1 cellular context compared by ENCODE assay signal in the genomic region with DNA sequence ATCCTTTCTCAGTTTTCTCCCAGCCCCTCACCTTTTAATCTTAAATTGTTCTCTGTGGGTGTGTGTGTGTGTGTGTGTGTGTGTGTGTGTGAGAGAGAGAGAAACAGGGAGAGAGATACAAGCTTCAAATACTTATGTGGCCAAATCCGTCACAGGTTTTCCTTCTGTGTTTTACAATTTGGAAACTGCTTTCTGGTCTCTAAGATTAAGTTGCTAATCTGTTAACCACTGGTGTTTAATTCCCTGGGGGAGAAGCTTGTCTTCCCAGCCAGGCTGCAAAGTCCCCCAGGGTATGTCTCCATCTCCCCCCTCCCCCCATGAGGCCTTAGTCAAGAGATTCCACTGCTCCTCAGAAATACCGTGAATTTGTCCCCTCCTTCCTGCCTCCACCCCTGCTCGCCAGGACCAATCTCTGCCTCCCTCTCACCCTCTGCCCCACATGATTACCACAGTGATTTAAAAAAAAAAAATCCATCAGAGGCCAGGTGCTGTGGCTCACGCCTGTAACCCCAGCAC.
TF ChIP-seq lines count a peak whose summit lies in the region.

No MANE protein-coding gene starts in this region.

TF ChIP-seq in H1, 55 proteins besides CTCF, POLR2A, EP300 and RAD21:
- TF ChIP-seq RBBP5 (IDR thresholded peaks at IDR 0.05; ENCODE audit: borderline replicate concordance, low read depth, low read length) (peak; percentile 62; the same call in 1 of the 2 replicates), SIX5 (IDR thresholded peaks at IDR 0.05; ENCODE audit: low read depth, low read length) (no peak), SP1 (IDR thresholded peaks at IDR 0.05; ENCODE audit: low read depth, low read length) (0 out of 2 replicates have a peak, but pooled peaks have one; percentile 14), CREB1 (IDR thresholded peaks at IDR 0.05) (no peak), TEAD4 (IDR thresholded peaks at IDR 0.05; ENCODE audit: low read depth, low read length) (peak; percentile 47; the same call in 1 of the 2 replicates), ASH2L (IDR thresholded peaks at IDR 0.05; ENCODE audit: low read length) (peak; percentile 92), EGR1 (IDR thresholded peaks at IDR 0.05; ENCODE audit: borderline replicate concordance, low read depth, low read length) (no peak)
- TF ChIP-seq, protein P1, sequence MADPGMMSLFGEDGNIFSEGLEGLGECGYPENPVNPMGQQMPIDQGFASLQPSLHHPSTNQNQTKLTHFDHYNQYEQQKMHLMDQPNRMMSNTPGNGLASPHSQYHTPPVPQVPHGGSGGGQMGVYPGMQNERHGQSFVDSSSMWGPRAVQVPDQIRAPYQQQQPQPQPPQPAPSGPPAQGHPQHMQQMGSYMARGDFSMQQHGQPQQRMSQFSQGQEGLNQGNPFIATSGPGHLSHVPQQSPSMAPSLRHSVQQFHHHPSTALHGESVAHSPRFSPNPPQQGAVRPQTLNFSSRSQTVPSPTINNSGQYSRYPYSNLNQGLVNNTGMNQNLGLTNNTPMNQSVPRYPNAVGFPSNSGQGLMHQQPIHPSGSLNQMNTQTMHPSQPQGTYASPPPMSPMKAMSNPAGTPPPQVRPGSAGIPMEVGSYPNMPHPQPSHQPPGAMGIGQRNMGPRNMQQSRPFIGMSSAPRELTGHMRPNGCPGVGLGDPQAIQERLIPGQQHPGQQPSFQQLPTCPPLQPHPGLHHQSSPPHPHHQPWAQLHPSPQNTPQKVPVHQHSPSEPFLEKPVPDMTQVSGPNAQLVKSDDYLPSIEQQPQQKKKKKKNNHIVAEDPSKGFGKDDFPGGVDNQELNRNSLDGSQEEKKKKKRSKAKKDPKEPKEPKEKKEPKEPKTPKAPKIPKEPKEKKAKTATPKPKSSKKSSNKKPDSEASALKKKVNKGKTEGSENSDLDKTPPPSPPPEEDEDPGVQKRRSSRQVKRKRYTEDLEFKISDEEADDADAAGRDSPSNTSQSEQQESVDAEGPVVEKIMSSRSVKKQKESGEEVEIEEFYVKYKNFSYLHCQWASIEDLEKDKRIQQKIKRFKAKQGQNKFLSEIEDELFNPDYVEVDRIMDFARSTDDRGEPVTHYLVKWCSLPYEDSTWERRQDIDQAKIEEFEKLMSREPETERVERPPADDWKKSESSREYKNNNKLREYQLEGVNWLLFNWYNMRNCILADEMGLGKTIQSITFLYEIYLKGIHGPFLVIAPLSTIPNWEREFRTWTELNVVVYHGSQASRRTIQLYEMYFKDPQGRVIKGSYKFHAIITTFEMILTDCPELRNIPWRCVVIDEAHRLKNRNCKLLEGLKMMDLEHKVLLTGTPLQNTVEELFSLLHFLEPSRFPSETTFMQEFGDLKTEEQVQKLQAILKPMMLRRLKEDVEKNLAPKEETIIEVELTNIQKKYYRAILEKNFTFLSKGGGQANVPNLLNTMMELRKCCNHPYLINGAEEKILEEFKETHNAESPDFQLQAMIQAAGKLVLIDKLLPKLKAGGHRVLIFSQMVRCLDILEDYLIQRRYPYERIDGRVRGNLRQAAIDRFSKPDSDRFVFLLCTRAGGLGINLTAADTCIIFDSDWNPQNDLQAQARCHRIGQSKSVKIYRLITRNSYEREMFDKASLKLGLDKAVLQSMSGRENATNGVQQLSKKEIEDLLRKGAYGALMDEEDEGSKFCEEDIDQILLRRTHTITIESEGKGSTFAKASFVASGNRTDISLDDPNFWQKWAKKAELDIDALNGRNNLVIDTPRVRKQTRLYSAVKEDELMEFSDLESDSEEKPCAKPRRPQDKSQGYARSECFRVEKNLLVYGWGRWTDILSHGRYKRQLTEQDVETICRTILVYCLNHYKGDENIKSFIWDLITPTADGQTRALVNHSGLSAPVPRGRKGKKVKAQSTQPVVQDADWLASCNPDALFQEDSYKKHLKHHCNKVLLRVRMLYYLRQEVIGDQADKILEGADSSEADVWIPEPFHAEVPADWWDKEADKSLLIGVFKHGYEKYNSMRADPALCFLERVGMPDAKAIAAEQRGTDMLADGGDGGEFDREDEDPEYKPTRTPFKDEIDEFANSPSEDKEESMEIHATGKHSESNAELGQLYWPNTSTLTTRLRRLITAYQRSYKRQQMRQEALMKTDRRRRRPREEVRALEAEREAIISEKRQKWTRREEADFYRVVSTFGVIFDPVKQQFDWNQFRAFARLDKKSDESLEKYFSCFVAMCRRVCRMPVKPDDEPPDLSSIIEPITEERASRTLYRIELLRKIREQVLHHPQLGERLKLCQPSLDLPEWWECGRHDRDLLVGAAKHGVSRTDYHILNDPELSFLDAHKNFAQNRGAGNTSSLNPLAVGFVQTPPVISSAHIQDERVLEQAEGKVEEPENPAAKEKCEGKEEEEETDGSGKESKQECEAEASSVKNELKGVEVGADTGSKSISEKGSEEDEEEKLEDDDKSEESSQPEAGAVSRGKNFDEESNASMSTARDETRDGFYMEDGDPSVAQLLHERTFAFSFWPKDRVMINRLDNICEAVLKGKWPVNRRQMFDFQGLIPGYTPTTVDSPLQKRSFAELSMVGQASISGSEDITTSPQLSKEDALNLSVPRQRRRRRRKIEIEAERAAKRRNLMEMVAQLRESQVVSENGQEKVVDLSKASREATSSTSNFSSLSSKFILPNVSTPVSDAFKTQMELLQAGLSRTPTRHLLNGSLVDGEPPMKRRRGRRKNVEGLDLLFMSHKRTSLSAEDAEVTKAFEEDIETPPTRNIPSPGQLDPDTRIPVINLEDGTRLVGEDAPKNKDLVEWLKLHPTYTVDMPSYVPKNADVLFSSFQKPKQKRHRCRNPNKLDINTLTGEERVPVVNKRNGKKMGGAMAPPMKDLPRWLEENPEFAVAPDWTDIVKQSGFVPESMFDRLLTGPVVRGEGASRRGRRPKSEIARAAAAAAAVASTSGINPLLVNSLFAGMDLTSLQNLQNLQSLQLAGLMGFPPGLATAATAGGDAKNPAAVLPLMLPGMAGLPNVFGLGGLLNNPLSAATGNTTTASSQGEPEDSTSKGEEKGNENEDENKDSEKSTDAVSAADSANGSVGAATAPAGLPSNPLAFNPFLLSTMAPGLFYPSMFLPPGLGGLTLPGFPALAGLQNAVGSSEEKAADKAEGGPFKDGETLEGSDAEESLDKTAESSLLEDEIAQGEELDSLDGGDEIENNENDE (IDR thresholded peaks at IDR 0.05; ENCODE audit: insufficient replicate concordance, low read length), result no peak
